In the genomic region with DNA sequence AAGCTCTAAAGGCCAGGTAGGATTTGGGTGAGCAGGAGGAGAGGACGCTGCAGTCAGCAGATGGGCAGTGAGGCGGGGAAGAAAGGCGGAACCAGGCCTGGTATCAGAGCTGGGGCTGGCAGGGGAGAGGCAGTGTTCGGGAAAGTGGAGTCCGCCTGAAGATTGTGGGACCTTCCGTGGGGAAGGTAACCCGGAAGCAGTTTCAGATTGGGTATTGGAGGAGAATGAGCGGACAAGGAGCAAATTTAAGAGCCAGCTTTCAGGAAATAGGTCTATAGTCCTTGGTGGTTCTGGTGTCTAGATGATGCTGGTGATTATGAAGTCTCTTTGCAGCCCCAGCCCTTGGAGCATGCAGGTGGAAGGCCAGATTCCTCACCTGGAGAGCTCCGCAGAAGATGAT, we compare ENCODE assay signal across 1 cellular context.
TF ChIP-seq lines count a peak whose summit lies in the region.

No MANE protein-coding gene starts in this region.

TF ChIP-seq in GM23338, 12 proteins besides CTCF, POLR2A, EP300 and RAD21 (continued from another document):
- TF ChIP-seq, protein P1, sequence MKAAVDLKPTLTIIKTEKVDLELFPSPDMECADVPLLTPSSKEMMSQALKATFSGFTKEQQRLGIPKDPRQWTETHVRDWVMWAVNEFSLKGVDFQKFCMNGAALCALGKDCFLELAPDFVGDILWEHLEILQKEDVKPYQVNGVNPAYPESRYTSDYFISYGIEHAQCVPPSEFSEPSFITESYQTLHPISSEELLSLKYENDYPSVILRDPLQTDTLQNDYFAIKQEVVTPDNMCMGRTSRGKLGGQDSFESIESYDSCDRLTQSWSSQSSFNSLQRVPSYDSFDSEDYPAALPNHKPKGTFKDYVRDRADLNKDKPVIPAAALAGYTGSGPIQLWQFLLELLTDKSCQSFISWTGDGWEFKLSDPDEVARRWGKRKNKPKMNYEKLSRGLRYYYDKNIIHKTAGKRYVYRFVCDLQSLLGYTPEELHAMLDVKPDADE (IDR thresholded peaks at IDR 0.05), result no peak
- TF ChIP-seq EZH2 (IDR thresholded peaks at IDR 0.05; ENCODE audit: low read depth, unreplicated experiment) (no peak), EZH2phosphoT487 (IDR thresholded peaks at IDR 0.05; ENCODE audit: unreplicated experiment) (no peak), CREB1 (CRISPR knock-in tag; IDR thresholded peaks at IDR 0.05; ENCODE audit: low read depth) (no peak), ZNF331 (CRISPR knock-in tag; IDR thresholded peaks at IDR 0.05; ENCODE audit: low read depth) (no peak), JUNB (IDR thresholded peaks at IDR 0.05; ENCODE audit: unreplicated experiment) (no peak), STAT1 (IDR thresholded peaks at IDR 0.05; ENCODE audit: unreplicated experiment) (no peak), NANOG (IDR thresholded peaks at IDR 0.05; ENCODE audit: borderline replicate concordance) (no peak)
- TF ChIP-seq, protein P2, sequence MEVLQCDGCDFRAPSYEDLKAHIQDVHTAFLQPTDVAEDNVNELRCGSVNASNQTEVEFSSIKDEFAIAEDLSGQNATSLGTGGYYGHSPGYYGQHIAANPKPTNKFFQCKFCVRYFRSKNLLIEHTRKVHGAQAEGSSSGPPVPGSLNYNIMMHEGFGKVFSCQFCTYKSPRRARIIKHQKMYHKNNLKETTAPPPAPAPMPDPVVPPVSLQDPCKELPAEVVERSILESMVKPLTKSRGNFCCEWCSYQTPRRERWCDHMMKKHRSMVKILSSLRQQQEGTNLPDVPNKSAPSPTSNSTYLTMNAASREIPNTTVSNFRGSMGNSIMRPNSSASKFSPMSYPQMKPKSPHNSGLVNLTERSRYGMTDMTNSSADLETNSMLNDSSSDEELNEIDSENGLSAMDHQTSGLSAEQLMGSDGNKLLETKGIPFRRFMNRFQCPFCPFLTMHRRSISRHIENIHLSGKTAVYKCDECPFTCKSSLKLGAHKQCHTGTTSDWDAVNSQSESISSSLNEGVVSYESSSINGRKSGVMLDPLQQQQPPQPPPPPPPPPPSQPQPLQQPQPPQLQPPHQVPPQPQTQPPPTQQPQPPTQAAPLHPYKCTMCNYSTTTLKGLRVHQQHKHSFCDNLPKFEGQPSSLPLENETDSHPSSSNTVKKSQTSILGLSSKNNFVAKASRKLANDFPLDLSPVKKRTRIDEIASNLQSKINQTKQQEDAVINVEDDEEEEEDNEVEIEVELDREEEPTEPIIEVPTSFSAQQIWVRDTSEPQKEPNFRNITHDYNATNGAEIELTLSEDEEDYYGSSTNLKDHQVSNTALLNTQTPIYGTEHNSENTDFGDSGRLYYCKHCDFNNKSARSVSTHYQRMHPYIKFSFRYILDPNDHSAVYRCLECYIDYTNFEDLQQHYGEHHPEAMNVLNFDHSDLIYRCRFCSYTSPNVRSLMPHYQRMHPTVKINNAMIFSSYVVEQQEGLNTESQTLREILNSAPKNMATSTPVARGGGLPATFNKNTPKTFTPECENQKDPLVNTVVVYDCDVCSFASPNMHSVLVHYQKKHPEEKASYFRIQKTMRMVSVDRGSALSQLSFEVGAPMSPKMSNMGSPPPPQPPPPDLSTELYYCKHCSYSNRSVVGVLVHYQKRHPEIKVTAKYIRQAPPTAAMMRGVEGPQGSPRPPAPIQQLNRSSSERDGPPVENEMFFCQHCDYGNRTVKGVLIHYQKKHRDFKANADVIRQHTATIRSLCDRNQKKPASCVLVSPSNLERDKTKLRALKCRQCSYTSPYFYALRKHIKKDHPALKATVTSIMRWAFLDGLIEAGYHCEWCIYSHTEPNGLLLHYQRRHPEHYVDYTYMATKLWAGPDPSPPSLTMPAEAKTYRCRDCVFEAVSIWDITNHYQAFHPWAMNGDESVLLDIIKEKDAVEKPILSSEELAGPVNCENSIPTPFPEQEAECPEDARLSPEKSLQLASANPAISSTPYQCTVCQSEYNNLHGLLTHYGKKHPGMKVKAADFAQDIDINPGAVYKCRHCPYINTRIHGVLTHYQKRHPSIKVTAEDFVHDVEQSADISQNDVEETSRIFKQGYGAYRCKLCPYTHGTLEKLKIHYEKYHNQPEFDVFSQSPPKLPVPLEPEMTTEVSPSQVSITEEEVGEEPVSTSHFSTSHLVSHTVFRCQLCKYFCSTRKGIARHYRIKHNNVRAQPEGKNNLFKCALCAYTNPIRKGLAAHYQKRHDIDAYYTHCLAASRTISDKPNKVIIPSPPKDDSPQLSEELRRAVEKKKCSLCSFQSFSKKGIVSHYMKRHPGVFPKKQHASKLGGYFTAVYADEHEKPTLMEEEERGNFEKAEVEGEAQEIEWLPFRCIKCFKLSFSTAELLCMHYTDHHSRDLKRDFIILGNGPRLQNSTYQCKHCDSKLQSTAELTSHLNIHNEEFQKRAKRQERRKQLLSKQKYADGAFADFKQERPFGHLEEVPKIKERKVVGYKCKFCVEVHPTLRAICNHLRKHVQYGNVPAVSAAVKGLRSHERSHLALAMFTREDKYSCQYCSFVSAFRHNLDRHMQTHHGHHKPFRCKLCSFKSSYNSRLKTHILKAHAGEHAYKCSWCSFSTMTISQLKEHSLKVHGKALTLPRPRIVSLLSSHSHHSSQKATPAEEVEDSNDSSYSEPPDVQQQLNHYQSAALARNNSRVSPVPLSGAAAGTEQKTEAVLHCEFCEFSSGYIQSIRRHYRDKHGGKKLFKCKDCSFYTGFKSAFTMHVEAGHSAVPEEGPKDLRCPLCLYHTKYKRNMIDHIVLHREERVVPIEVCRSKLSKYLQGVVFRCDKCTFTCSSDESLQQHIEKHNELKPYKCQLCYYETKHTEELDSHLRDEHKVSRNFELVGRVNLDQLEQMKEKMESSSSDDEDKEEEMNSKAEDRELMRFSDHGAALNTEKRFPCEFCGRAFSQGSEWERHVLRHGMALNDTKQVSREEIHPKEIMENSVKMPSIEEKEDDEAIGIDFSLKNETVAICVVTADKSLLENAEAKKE (CRISPR knock-in tag; IDR thresholded peaks at IDR 0.05), result no peak
- TF ChIP-seq, protein P3, sequence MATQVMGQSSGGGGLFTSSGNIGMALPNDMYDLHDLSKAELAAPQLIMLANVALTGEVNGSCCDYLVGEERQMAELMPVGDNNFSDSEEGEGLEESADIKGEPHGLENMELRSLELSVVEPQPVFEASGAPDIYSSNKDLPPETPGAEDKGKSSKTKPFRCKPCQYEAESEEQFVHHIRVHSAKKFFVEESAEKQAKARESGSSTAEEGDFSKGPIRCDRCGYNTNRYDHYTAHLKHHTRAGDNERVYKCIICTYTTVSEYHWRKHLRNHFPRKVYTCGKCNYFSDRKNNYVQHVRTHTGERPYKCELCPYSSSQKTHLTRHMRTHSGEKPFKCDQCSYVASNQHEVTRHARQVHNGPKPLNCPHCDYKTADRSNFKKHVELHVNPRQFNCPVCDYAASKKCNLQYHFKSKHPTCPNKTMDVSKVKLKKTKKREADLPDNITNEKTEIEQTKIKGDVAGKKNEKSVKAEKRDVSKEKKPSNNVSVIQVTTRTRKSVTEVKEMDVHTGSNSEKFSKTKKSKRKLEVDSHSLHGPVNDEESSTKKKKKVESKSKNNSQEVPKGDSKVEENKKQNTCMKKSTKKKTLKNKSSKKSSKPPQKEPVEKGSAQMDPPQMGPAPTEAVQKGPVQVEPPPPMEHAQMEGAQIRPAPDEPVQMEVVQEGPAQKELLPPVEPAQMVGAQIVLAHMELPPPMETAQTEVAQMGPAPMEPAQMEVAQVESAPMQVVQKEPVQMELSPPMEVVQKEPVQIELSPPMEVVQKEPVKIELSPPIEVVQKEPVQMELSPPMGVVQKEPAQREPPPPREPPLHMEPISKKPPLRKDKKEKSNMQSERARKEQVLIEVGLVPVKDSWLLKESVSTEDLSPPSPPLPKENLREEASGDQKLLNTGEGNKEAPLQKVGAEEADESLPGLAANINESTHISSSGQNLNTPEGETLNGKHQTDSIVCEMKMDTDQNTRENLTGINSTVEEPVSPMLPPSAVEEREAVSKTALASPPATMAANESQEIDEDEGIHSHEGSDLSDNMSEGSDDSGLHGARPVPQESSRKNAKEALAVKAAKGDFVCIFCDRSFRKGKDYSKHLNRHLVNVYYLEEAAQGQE (IDR thresholded peaks at IDR 0.05; ENCODE audit: unreplicated experiment), result no peak
